In the genomic region with DNA sequence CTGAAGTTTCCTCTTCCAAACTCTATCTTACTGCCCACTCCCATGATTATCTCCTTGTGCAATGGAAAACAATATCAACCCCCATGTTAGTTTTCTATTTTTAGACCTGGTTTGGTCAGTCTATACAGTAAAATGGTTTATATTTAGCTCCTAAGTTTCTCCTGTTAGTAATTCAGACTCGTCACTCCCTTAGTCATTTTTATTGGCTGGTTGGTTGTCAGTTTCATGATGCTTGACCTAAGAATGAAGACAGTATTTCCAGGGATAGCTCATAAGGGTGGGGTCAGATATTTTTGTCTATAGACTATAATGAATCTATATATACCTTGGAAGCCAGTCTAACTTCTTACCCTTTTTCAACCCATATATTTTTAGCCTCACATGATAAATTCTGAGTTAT, we compare ENCODE assay signal across 1 cellular context.
TF ChIP-seq lines count a peak whose summit lies in the region.

No MANE protein-coding gene starts in this region.

TF ChIP-seq in HCT116, 20 proteins besides CTCF, POLR2A, EP300 and RAD21:
- no peak for TF ChIP-seq TCF7L2 (IDR thresholded peaks at IDR 0.05; ENCODE audit: borderline replicate concordance, extremely low read depth, insufficient read depth, insufficient read length)
- no peak for TF ChIP-seq ATF3 (IDR thresholded peaks at IDR 0.05)
- TF ChIP-seq SRF (IDR thresholded peaks at IDR 0.05; ENCODE audit: low read depth): no peak
- 0 out of 2 replicates have a peak, but pooled peaks have one; percentile 33 for TF ChIP-seq FOSL1 (IDR thresholded peaks at IDR 0.05; ENCODE audit: low read depth)
- TF ChIP-seq YY1 (IDR thresholded peaks at IDR 0.05; ENCODE audit: extremely low read depth, insufficient replicate concordance, low read depth, low read length): no peak
- no peak for TF ChIP-seq REST (IDR thresholded peaks at IDR 0.05; ENCODE audit: low read depth)
- no peak for TF ChIP-seq EGR1 (IDR thresholded peaks at IDR 0.05; ENCODE audit: low read depth)
- TF ChIP-seq POLR2AphosphoS5 (IDR thresholded peaks at IDR 0.05; ENCODE audit: low read depth, low read length): no peak
- TF ChIP-seq SIN3A (IDR thresholded peaks at IDR 0.05; ENCODE audit: low read depth): no peak
- TF ChIP-seq ZNF274 (IDR thresholded peaks at IDR 0.05; ENCODE audit: low read depth, low read length): no peak
- TF ChIP-seq JUND (IDR thresholded peaks at IDR 0.05): no peak; the same call in 1 of the 2 replicates
- TF ChIP-seq SP1 (IDR thresholded peaks at IDR 0.05; ENCODE audit: low read depth): peak; percentile 42; the same call in 1 of the 2 replicates
- TF ChIP-seq ELF1 (IDR thresholded peaks at IDR 0.05; ENCODE audit: borderline replicate concordance, low read depth): no peak
- TF ChIP-seq CEBPB (IDR thresholded peaks at IDR 0.05; ENCODE audit: low read depth): no peak
- no peak for TF ChIP-seq EZH2phosphoT487 (IDR thresholded peaks at IDR 0.05; ENCODE audit: borderline replicate concordance)
TF ChIP-seq in HCT116: peak in this region for 2.
